8 cellular contexts compared by ENCODE assay signal in the genomic region with DNA sequence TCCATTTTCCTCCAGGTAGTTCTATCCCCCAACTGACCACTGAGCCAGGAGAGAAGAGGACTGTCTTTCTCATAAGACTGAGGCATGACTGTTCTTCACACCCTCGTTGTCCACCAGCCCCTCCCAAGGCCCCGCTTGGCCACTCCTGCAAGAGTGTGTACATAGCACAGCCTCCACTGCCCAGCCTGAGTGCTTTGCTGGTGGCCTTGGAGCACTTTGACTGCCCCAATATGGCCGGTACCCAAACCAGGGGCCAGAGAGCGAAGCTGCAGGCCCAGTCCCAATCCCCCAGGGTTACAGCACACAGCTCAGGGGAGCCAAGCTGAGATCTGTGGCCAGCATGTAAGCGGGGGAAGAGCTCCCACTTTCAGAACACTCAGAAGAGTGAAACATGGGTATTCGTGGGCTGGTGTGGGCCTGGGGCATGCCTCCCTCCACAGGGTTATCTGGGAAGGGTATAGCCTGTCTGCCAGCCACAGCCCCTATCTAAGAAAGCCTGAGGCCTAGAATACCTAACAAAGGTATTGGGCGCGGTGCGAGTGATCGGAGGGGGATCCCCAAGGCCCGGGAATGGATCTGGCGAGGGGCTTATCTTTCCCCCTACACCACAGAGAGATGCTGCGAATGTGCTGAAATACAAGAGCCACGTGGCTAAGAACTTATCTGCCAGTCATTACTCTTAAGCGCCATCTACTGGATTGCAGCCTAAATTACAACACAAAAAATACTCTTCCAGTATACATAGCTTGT.
DNase-seq lines count a peak whose midpoint lies in the region; ATAC-seq, FAIRE-seq and TF ChIP-seq lines count a peak whose summit lies in the region.

No MANE protein-coding gene starts in this region.

- ATAC-seq in GM19023 (IDR thresholded peaks at IDR 0.05; ENCODE audit: unreplicated experiment), result peak; percentile 70
- ATAC-seq in HG03159 (IDR thresholded peaks at IDR 0.05; ENCODE audit: unreplicated experiment), result peak; percentile 76
- ATAC-seq in GM18868 (IDR thresholded peaks at IDR 0.05; ENCODE audit: unreplicated experiment), result no peak
- ATAC-seq in HG02970 (IDR thresholded peaks at IDR 0.05; ENCODE audit: low FRiP score, unreplicated experiment), result no peak

- no peaks in the 10 kb centered on the region for H3K79me2 ChIP-seq in H1 (ENCODE audit: control insufficient read depth in 1 of 2, insufficient read depth in 2 of 2, low read length in 2 of 2)

- H2BK15ac ChIP-seq in H1 (ENCODE audit: low read length), result 0 out of 2 replicates have a peak overlapping the region, but pooled peaks have one; percentile 54

- POLR2A ChIA-PET in H1 (lab: Charles Lee; ENCODE audit: partially characterized antibody), result interaction anchor here (0.5 to 0.8 kb wide), 3 partner anchors 176 to 417 kb away, joined by 3 read pairs; a partner anchor contains a TSS

- H3K27ac Mint-ChIP-seq in osteocyte (ENCODE audit: unreplicated experiment), result no peak overlapping the region

- H4K20me1 ChIP-seq in H1 (replicated peaks in 1 of 2; ENCODE audit: control insufficient read depth in 1 of 2, insufficient read depth in 2 of 2, low read length in 2 of 2), result no peaks in the 10 kb centered on the region

- no peaks in the 10 kb centered on the region for H3K27me3 Mint-ChIP-seq in osteocyte (ENCODE audit: unreplicated experiment)

- H3K27ac ChIP-seq in H1 (ENCODE audit: low read depth, low read length), result no peak overlapping the region

- H4K91ac ChIP-seq in H1 (replicated peaks; ENCODE audit: insufficient read length, low read length), result peak overlapping the region; percentile 59

- no peak for DNase-seq in D721Med (ENCODE audit: insufficient read length, low spot score)
- DNase-seq in OCI-M1 (lab: John Stamatoyannopoulos, UW), result peak; percentile 81
- peak; percentile 19 to 64 for DNase-seq in H1 (ENCODE audit: low read depth in 1 of 2, low spot score in 2 of 2)
- no peak for DNase-seq in osteocyte (ENCODE audit: extremely low spot score, unreplicated experiment)

- no peak overlapping the region; the same call in 1 of the 2 replicates for H2AK5ac ChIP-seq in H1 (ENCODE audit: low read depth, low read length)

- CTCF ChIA-PET in H1 (lab: Charles Lee; ENCODE audit: partially characterized antibody), result interaction anchor here (0.6 to 3.5 kb wide), 36 partner anchors 9 to 636 kb away, joined by 3 to 22 read pairs (median 4); no protein-coding TSS in a partner anchor

- H4K8ac ChIP-seq in H1 (ENCODE audit: extremely low read depth, insufficient read depth, low read length), result peak overlapping the region; percentile 63

- peak; percentile 77 to 85 for TF ChIP-seq RAD21 in H1 (IDR thresholded peaks at IDR 0.05 in 1 of 2, conservative IDR thresholded peaks at IDR 0.05 in 1 of 2; ENCODE audit: low read depth in 2 of 2, low read length in 2 of 2)

- H3K9me3 Mint-ChIP-seq in osteocyte (ENCODE audit: unreplicated experiment), result peaks cover 25% of the 10 kb centered on the region

- peaks cover 3% of the 10 kb centered on the region for H3K4me1 Mint-ChIP-seq in osteocyte (ENCODE audit: unreplicated experiment)

- WGBS in H1 (ENCODE audit: extremely low coverage in 1 of 2, insufficient coverage in 1 of 2, insufficient read length in 1 of 2, insufficient replicate concordance in 2 of 2, low coverage in 1 of 2, low lambda C conversion rate in 2 of 2, missing lambda C conversion rate in 1 of 2), 2 experiments, result 71% methylated on average over 15 of the region's 15 CpGs; no CpG with 5 or more reads in 1 of the 2 experiments

- no peaks in the 10 kb centered on the region for H3K36me3 ChIP-seq in H1 (ENCODE audit: control insufficient read depth in 2 of 4, insufficient read depth in 4 of 4, low read length in 3 of 4)

- H2BK12ac ChIP-seq in H1 (ENCODE audit: low read depth, low read length), result peak overlapping the region; percentile 85

- peaks cover 13% of the 10 kb centered on the region for H3K36me3 Mint-ChIP-seq in osteocyte (ENCODE audit: unreplicated experiment)

- H3K14ac ChIP-seq in H1 (ENCODE audit: insufficient read length), result no peak overlapping the region

- peaks cover 0 to 6% of the 10 kb centered on the region in 2 experiments for H3K9me3 ChIP-seq in H1 (ENCODE audit: insufficient read depth in 2 of 2, low read depth in 1 of 2, low read length in 1 of 2)

- no peak for TF ChIP-seq POLR2A in H1 (IDR thresholded peaks at IDR 0.05; ENCODE audit: control extremely low read depth in 1 of 2, low read depth in 2 of 2, low read length in 2 of 2)

- FAIRE-seq in D721Med (lab: Jason Lieb, UNC) (no peak), H1 (lab: Jason Lieb, UNC) (peak; percentile 99)

- TF ChIP-seq CTCF in D721Med (IDR thresholded peaks at IDR 0.05; ENCODE audit: insufficient read depth, missing control alignments) (peak; percentile 36), H1 (IDR thresholded peaks at IDR 0.05; ENCODE audit: control extremely low read depth in 1 of 3, insufficient read depth in 1 of 3, low read depth in 1 of 3, low read length in 3 of 3) (peak in 2 of 3 experiments; percentile 65 to 83; a peak in 3 of 4 replicates), osteocyte (IDR thresholded peaks at IDR 0.05) (peak; percentile 39)

- TF ChIP-seq EP300 in H1 (IDR thresholded peaks at IDR 0.05; ENCODE audit: borderline replicate concordance in 1 of 2, low read depth in 2 of 2, low read length in 2 of 2), result no peak

- H2BK5ac ChIP-seq in H1 (ENCODE audit: low read depth, low read length), result no peak overlapping the region

- H4K5ac ChIP-seq in H1 (ENCODE audit: insufficient read length, low read depth, low read length), result no peak overlapping the region

- no peak overlapping the region for H3K4me2 ChIP-seq in H1 (ENCODE audit: insufficient read depth in 1 of 2, low read depth in 2 of 2, low read length in 2 of 2)

- no peak overlapping the region for H3K4me3 ChIP-seq in H1 (ENCODE audit: extremely low read depth in 1 of 4, insufficient read depth in 2 of 4, low read depth in 3 of 4, low read length in 4 of 4)

- no peaks in the 10 kb centered on the region for H3K27me3 ChIP-seq in H1 (replicated peaks in 1 of 4; ENCODE audit: control insufficient read depth in 3 of 4, extremely low read depth in 1 of 4, insufficient read depth in 3 of 4, low read length in 3 of 4)

- H3K4me1 ChIP-seq in H1 (replicated peaks in 1 of 4; ENCODE audit: control insufficient read depth in 3 of 4, insufficient read depth in 4 of 4, low read length in 3 of 4), result no peaks in the 10 kb centered on the region

- H3K18ac ChIP-seq in H1 (ENCODE audit: extremely low read depth, low read length), result peak overlapping the region; percentile 86

- H3K4ac ChIP-seq in H1 (replicated peaks; ENCODE audit: insufficient read length, low read depth, low read length), result no peak overlapping the region

- no peaks in the 10 kb centered on the region for H3K23me2 ChIP-seq in H1 (ENCODE audit: low read depth, low read length)

- no peak overlapping the region for H3K23ac ChIP-seq in H1 (ENCODE audit: insufficient read length)

- no peak overlapping the region for H2BK20ac ChIP-seq in H1 (ENCODE audit: low read length)

- no peak overlapping the region for H2BK120ac ChIP-seq in H1 (replicated peaks; ENCODE audit: low read depth, low read length)

- no peak overlapping the region for H3K4me3 Mint-ChIP-seq in osteocyte (ENCODE audit: unreplicated experiment)

- H3K9ac ChIP-seq in H1 (replicated peaks in 1 of 4; ENCODE audit: extremely low read depth in 1 of 4, low read depth in 3 of 4, low read length in 3 of 4), result no peak overlapping the region

- H3K56ac ChIP-seq in H1 (replicated peaks; ENCODE audit: insufficient read length, low read depth, low read length), result no peak overlapping the region

- no peaks in the 10 kb centered on the region for H3K79me1 ChIP-seq in H1 (ENCODE audit: low read depth, low read length)

- H2AFZ ChIP-seq in H1 (ENCODE audit: low read length), result no peak overlapping the region

TF ChIP-seq in H1, 55 proteins besides CTCF, POLR2A, EP300 and RAD21 (continues in another document):
- TF ChIP-seq GTF2F1 (IDR thresholded peaks at IDR 0.05; ENCODE audit: borderline replicate concordance, low read depth, low read length) (no peak), PHF8 (conservative IDR thresholded peaks at IDR 0.05; ENCODE audit: low read depth, low read length) (no peak), EGR1 (IDR thresholded peaks at IDR 0.05; ENCODE audit: borderline replicate concordance, low read depth, low read length) (no peak), EZH2 (IDR thresholded peaks at IDR 0.05; ENCODE audit: low read depth, low read length, severe bottlenecking) (no peak), JUN (IDR thresholded peaks at IDR 0.05; ENCODE audit: low read depth, low read length) (no peak), KDM5A (IDR thresholded peaks at IDR 0.05; ENCODE audit: low read length) (no peak), POU5F1 (IDR thresholded peaks at IDR 0.05; ENCODE audit: low read depth, low read length) (no peak), SIRT6 (IDR thresholded peaks at IDR 0.05; ENCODE audit: low read length) (no peak), GABPA (IDR thresholded peaks at IDR 0.05; ENCODE audit: borderline replicate concordance, insufficient read depth, low read length) (no peak), FOSL1 (IDR thresholded peaks at IDR 0.05; ENCODE audit: insufficient read depth, low read depth, low read length) (no peak), SUZ12 (IDR thresholded peaks at IDR 0.05; ENCODE audit: low read length) (no peak), SRF (IDR thresholded peaks at IDR 0.05; ENCODE audit: low read depth, low read length) (no peak), RXRA (IDR thresholded peaks at IDR 0.05; ENCODE audit: insufficient read depth, low read depth, low read length) (no peak), KDM4A (IDR thresholded peaks at IDR 0.05; ENCODE audit: low read depth, low read length, severe bottlenecking) (no peak), CEBPB (IDR thresholded peaks at IDR 0.05; ENCODE audit: low read depth, low read length) (0 out of 2 replicates have a peak, but pooled peaks have one; percentile 43), ASH2L (IDR thresholded peaks at IDR 0.05; ENCODE audit: low read length) (no peak), BACH1 (IDR thresholded peaks at IDR 0.05; ENCODE audit: low read length) (peak; percentile 97), CREB1 (IDR thresholded peaks at IDR 0.05) (0 out of 2 replicates have a peak, but pooled peaks have one; percentile 20), CTBP2 (IDR thresholded peaks at IDR 0.05; ENCODE audit: borderline replicate concordance, insufficient read depth, insufficient read length, low read length) (no peak), NANOG (IDR thresholded peaks at IDR 0.05; ENCODE audit: insufficient read depth, low read depth, low read length, poor library complexity, severe bottlenecking) (no peak), CHD1 (IDR thresholded peaks at IDR 0.05; ENCODE audit: low read depth, low read length) (no peak), POLR2AphosphoS5 (IDR thresholded peaks at IDR 0.05; ENCODE audit: low read depth, low read length) (no peak)
- TF ChIP-seq, protein P1, sequence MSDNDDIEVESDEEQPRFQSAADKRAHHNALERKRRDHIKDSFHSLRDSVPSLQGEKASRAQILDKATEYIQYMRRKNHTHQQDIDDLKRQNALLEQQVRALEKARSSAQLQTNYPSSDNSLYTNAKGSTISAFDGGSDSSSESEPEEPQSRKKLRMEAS (IDR thresholded peaks at IDR 0.05), result peak; percentile 96

Comparison
In these comparisons a context has a peak if more than half of its experiments do, and no peak if none do; other contexts are left out.
1. DNase-seq: peak in OCI-M1 (single experiment) and H1 (2 of 2); none in D721Med (single experiment) and osteocyte (single experiment).
2. ATAC-seq: peak in GM19023 (single experiment) and HG03159 (single experiment); none in GM18868 (single experiment) and HG02970 (single experiment).
3. Peak in every context shown above with its lines, with median percentiles within 50 percentile points of each other: CTCF ChIP-seq.